7 cellular contexts compared by ENCODE assay signal in genomic region chr19:50556236-50557008, GRCh38. TPM values are rescaled to one million over a fixed set of nuclear protein-coding genes. Genes with fewer than 3 reads are reported as not detected.
DNase-seq lines count a peak whose midpoint lies in the region; ATAC-seq, FAIRE-seq and TF ChIP-seq lines count a peak whose summit lies in the region.

No MANE protein-coding gene starts in this region.

- no peak for TF ChIP-seq POLR2A in GM12891 (IDR thresholded peaks at IDR 0.05; ENCODE audit: low read depth, low read length)

- DNase-seq in GM12891 (ENCODE audit: insufficient read length, low spot score) (peak; percentile 95), NCI-H1694 treated with DMSO at 0.1 percent for 48 hours (lab: John Stamatoyannopoulos, UW) (peak; percentile 61), cerebellar cortex (ENCODE audit: low spot score) (peak; percentile 88), kidney tubule cell (ENCODE audit: low spot score) (peak; percentile 61)
- peak; percentile 57 for DNase-seq in activated CD4-positive, alpha-beta T cell treated with anti-CD3 and anti-CD28 coated beads for 1 hour
- peak; percentile 60 to 79 (median 66) for DNase-seq in stimulated activated CD4-positive, alpha-beta T cell treated with anti-CD3 and anti-CD28 coated beads, Interleukin-1b, Interleukin-23, amount 100 ng/mL, for 24 hours (ENCODE audit: low read depth in 4 of 4, low spot score in 1 of 4)

- no peak for ATAC-seq in GM18502 (IDR thresholded peaks at IDR 0.05; ENCODE audit: poor library complexity, unreplicated experiment)

- peak; percentile 51 for FAIRE-seq in GM12891 (lab: Jason Lieb, UNC)

TF ChIP-seq in GM12891, 5 proteins besides CTCF, POLR2A, EP300 and RAD21:
- TF ChIP-seq TAF1 (IDR thresholded peaks at IDR 0.05; ENCODE audit: low read depth, low read length) (no peak), SPI1 (IDR thresholded peaks at IDR 0.05; ENCODE audit: low read depth, low read length) (peak; percentile 53)

RNA-seq across cellular contexts. Expression of gene LRRC4B, which starts 11.8 kb away (rescaled TPM):
- 0.09 TPM for polyA plus RNA-seq in GM12891 (2012; ENCODE audit: low read depth, missing spikeins)

RNA-seq across cellular contexts. Expression of gene ASPDH, which starts 42.7 kb away (rescaled TPM):
- polyA plus RNA-seq in GM12891 (2012; ENCODE audit: low read depth, missing spikeins), result 0.32 TPM

RNA-seq across cellular contexts. Expression of gene JOSD2, which starts 45.4 kb away (rescaled TPM):
- polyA plus RNA-seq in GM12891 (2012; ENCODE audit: low read depth, missing spikeins), result 19.6 TPM
